ENCODE assay signal across 18 cellular contexts in the genomic region with DNA sequence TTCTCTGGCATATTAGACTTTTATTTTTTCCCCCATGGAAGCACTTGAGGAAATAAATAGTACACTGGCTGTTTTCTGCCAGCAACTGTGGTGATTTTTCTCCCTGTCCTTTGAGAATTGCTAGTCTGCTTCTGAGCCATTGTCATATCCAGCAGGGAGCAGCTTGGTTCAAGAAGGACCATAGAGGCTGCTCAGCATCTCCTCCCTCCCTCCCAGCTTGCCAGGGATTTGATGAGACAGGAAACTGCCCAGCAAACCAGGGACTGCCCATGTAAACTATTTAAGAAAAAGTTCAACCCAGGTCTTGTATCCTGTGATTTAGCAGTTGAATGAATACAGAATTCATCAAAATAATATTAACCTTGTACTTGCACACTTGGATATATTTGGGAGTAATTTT. TPM values are rescaled to one million over a fixed set of nuclear protein-coding genes. Genes with fewer than 3 reads are reported as not detected.
DNase-seq lines count a peak whose midpoint lies in the region; ATAC-seq lines count a peak whose summit lies in the region.
"Had no signal": no experiment of that assay in that cellular context is flagged by ENCODE, and none has a peak within 500 bp of the region (broad histone marks: within the 10 kb centered on the region; RNA-seq: fewer than 3 reads in every experiment).

No MANE protein-coding gene starts in this region.

- no peak overlapping the region for H3K4me3 Mint-ChIP-seq in CD8-positive, alpha-beta memory T cell

- peaks cover 25 to 38% (median 30%) of the 10 kb centered on the region in 3 donors for H3K4me1 Mint-ChIP-seq in CD8-positive, alpha-beta memory T cell

- ATAC-seq in GM19395 (IDR thresholded peaks at IDR 0.05; ENCODE audit: unreplicated experiment): no peak
- no peak for ATAC-seq in left colon
- no peak for ATAC-seq in HG03342 (IDR thresholded peaks at IDR 0.05; ENCODE audit: unreplicated experiment)
- ATAC-seq: esophagus mucosa, psoas muscle had no signal

- H3K27ac Mint-ChIP-seq in CD8-positive, alpha-beta memory T cell: peak overlapping the region in 5 of 8 donors; percentile 82 to 92 (median 88)

- peaks cover 33 to 55% (median 43%) of the 10 kb centered on the region in 10 experiments for H3K4me1 ChIP-seq in BLaER1 treated with 17β-estradiol and CSF1 and Interleukin-3, amounts not matched to agents 10 nM and 100 nM
- peaks cover 12% of the 10 kb centered on the region for H3K4me1 ChIP-seq in CD8-positive, alpha-beta memory T cell (ENCODE audit: insufficient read depth, low read length)
- H3K4me1 ChIP-seq: testis had no signal

- no peak for DNase-seq in CD8-positive, alpha-beta memory T cell
- DNase-seq in midbrain (lab: John Stamatoyannopoulos, UW): peak; percentile 60
- DNase-seq in left colon: no peak
- DNase-seq: activated T-cell treated with anti-CD3 and anti-CD28 coated beads, Interleukin-2, amount 50 U/mL, for 48 hours; DND-41; GOT3; NCI-H526; PC-9; psoas muscle; stimulated activated CD4-positive, alpha-beta T cell treated with anti-CD3 and anti-CD28 coated beads, Interleukin-12 subunit alpha, Interleukin-12 subunit beta, amount 100 ng/mL, for 4 hours; testis had no signal

- CTCF ChIA-PET in CD8-positive, alpha-beta memory T cell (lab: Charles Lee): interaction anchor here (0.6 kb wide), 1 partner anchor 200 kb away, joined by 3 read pairs; no protein-coding TSS in a partner anchor

- no peaks in the 10 kb centered on the region for H3K9me3 Mint-ChIP-seq in CD8-positive, alpha-beta memory T cell

- peaks cover 0 to 2% of the 10 kb centered on the region in 2 donors for H3K27me3 Mint-ChIP-seq in CD8-positive, alpha-beta memory T cell

- no peak overlapping the region for H3K4me3 ChIP-seq in BLaER1 treated with 17β-estradiol and CSF1 and Interleukin-3, amounts not matched to agents 10 nM and 100 nM
- no peak overlapping the region for H3K4me3 ChIP-seq in CD8-positive, alpha-beta memory T cell (ENCODE audit: low read length)
- H3K4me3 ChIP-seq: breast epithelium, PC-9, psoas muscle, SJSA1, testis had no signal

- H3K4me2 ChIP-seq in BLaER1 treated with 17β-estradiol and CSF1 and Interleukin-3, amounts not matched to agents 10 nM and 100 nM: peak overlapping the region in 9 of 11 experiments; percentile 9 to 81 (median 61); a peak in 12 of 22 replicates
- H3K4me2 ChIP-seq: PC-9 had no signal

- H3K27me3 ChIP-seq in BLaER1 treated with 17β-estradiol and CSF1 and Interleukin-3, amounts not matched to agents 10 nM and 100 nM: peaks cover 0 to 55% (median 0%) of the 10 kb centered on the region in 11 experiments; a peak in 8 of 22 replicates
- H3K27me3 ChIP-seq in CD8-positive, alpha-beta memory T cell (ENCODE audit: insufficient read depth, low read length, poor library complexity, severe bottlenecking): no peaks in the 10 kb centered on the region
- H3K27me3 ChIP-seq: breast epithelium, SJSA1, testis had no signal

- POLR2A ChIA-PET in CD8-positive, alpha-beta memory T cell (lab: Charles Lee): no interaction called here

- H3K9ac ChIP-seq in BLaER1 treated with 17β-estradiol and CSF1 and Interleukin-3, amounts not matched to agents 10 nM and 100 nM: no peak overlapping the region

- no peaks in the 10 kb centered on the region for H3K9me3 ChIP-seq in BLaER1 treated with 17β-estradiol and CSF1 and Interleukin-3, amounts not matched to agents 10 nM and 100 nM (replicated peaks in 1 of 11)
- no peaks in the 10 kb centered on the region for H3K9me3 ChIP-seq in CD8-positive, alpha-beta memory T cell (ENCODE audit: low read length)
- H3K9me3 ChIP-seq: breast epithelium, psoas muscle, SJSA1, testis had no signal

- H3K36me3 Mint-ChIP-seq in CD8-positive, alpha-beta memory T cell: peaks cover 3 to 56% (median 9%) of the 10 kb centered on the region in 3 donors

- H3K36me3 ChIP-seq in BLaER1 treated with 17β-estradiol and CSF1 and Interleukin-3, amounts not matched to agents 10 nM and 100 nM: peaks cover 46 to 71% (median 51%) of the 10 kb centered on the region in 11 experiments
- H3K36me3 ChIP-seq in CD8-positive, alpha-beta memory T cell (ENCODE audit: insufficient read depth, low read length): no peaks in the 10 kb centered on the region
- H3K36me3 ChIP-seq: breast epithelium had no signal

- H3K27ac ChIP-seq in BLaER1 treated with 17β-estradiol and CSF1 and Interleukin-3, amounts not matched to agents 10 nM and 100 nM: no peak overlapping the region
- H3K27ac ChIP-seq in CD8-positive, alpha-beta memory T cell (ENCODE audit: low read depth, low read length): no peak overlapping the region
- H3K27ac ChIP-seq in cingulate gyrus (ENCODE audit: low read depth, low read length): peak overlapping the region; percentile 3
- H3K27ac ChIP-seq: PC-9, psoas muscle, SJSA1, testis had no signal

- H4K20me1 ChIP-seq in BLaER1 treated with 17β-estradiol and CSF1 and Interleukin-3, amounts not matched to agents 10 nM and 100 nM: peaks cover 0 to 98% (median 20%) of the 10 kb centered on the region in 11 experiments; a peak in 13 of 22 replicates

- intact Hi-C loops in left colon (cut with DNase I, micrococcal nuclease): no loop called here

RNA-seq across cellular contexts. Expression of a gene that starts 39.5 kb away (rescaled TPM):
- total RNA-seq in CD8-positive, alpha-beta memory T cell: 100 to 1,000 TPM; 152 to 153 TPM
- polyA plus RNA-seq in CD8-positive, alpha-beta memory T cell: 115 TPM
- total RNA-seq in left colon: 100 to 1,000 TPM; 153 to 186 TPM
